In genomic region chr7:18521236-18521589, GRCh38 we compare ENCODE assay signal across 16 cellular contexts. TPM values are rescaled to one million over a fixed set of nuclear protein-coding genes. Genes with fewer than 3 reads are reported as not detected.
DNase-seq lines count a peak whose midpoint lies in the region; ATAC-seq, FAIRE-seq and TF ChIP-seq lines count a peak whose summit lies in the region.
"Had no signal": no experiment of that assay in that cellular context is flagged by ENCODE, and none has a peak within 500 bp of the region (broad histone marks: within the 10 kb centered on the region; RNA-seq: fewer than 3 reads in every experiment).

No MANE protein-coding gene starts in this region.

- 0 out of 2 replicates have a peak, but pooled peaks cover 7% of the 10 kb centered on the region for H3K36me3 ChIP-seq in OCI-LY7 (ENCODE audit: insufficient read depth, low read length)
- H3K36me3 ChIP-seq: pancreas, tibial nerve had no signal

- peaks cover 92% of the 10 kb centered on the region for H3K79me2 ChIP-seq in OCI-LY7 (ENCODE audit: insufficient read depth, low read depth, low read length)

- DNase-seq in GM12892 (ENCODE audit: insufficient read length) (no peak), OCI-LY7 (ENCODE audit: low spot score) (peak; percentile 65), coronary artery (ENCODE audit: low spot score) (no peak), HuH-7 (ENCODE audit: low spot score) (no peak)
- DNase-seq in stimulated activated effector memory CD8-positive, alpha-beta T cell treated with anti-CD3 and anti-CD28 coated beads, Interleukin-12 subunit alpha, Interleukin-12 subunit beta, amount 100 ng/mL, for 72 hours (ENCODE audit: low spot score in 2 of 2): no peak
- DNase-seq in stimulated activated CD4-positive, alpha-beta T cell treated with anti-CD3 and anti-CD28 coated beads, Interleukin-15, amount 100 ng/mL, for 24 hours: no peak
- DNase-seq: activated CD4-positive, alpha-beta T cell treated with anti-CD3 and anti-CD28 coated beads for 48 hours; anterior cingulate cortex; NCI-H1930; NCI-H510A; pancreas; small intestine had no signal

- ATAC-seq in stimulated activated effector memory CD8-positive, alpha-beta T cell treated with anti-CD3 and anti-CD28 coated beads, Interleukin-12 subunit alpha, Interleukin-12 subunit beta, amount 100 ng/mL, for 72 hours: no peak
- ATAC-seq in HG03135 (IDR thresholded peaks at IDR 0.05; ENCODE audit: unreplicated experiment): no peak
- ATAC-seq: pancreas had no signal

- peak; percentile 70 for FAIRE-seq in GM12892 (lab: Jason Lieb, UNC)
- FAIRE-seq: endothelial cell of umbilical vein, small intestine had no signal

- peak overlapping the region; percentile 95 for H3K4me2 ChIP-seq in OCI-LY7 (ENCODE audit: low read length)

- no TSS peak for BruUV-seq in OCI-LY7 (replicated peaks; lab: Mats Ljungman, UMichigan)

- peaks cover 2% of the 10 kb centered on the region for H3K9me3 Mint-ChIP-seq in stimulated activated effector memory CD8-positive, alpha-beta T cell treated with anti-CD3 and anti-CD28 coated beads, Interleukin-12 subunit alpha, Interleukin-12 subunit beta, amount 100 ng/mL, for 72 hours

- no peaks in the 10 kb centered on the region for H3K9me2 ChIP-seq in OCI-LY7 (ENCODE audit: insufficient read depth, low read length)

- peaks cover 18% of the 10 kb centered on the region for H3K4me1 Mint-ChIP-seq in stimulated activated effector memory CD8-positive, alpha-beta T cell treated with anti-CD3 and anti-CD28 coated beads, Interleukin-12 subunit alpha, Interleukin-12 subunit beta, amount 100 ng/mL, for 72 hours

- H3K27ac ChIP-seq in OCI-LY7 (ENCODE audit: low read depth, low read length, poor library complexity, severe bottlenecking) (peak overlapping the region; percentile 99), coronary artery (peak overlapping the region; percentile 67 to 78)
- H3K27ac ChIP-seq: C4-2B, pancreas had no signal

- H4K20me1 ChIP-seq in OCI-LY7 (ENCODE audit: insufficient read depth, low read length): no peaks in the 10 kb centered on the region

- H3K4me3 ChIP-seq in OCI-LY7 (ENCODE audit: low read depth, low read length, poor library complexity, severe bottlenecking): peak overlapping the region; percentile 65
- H3K4me3 ChIP-seq in coronary artery: peak overlapping the region; percentile 22
- H3K4me3 ChIP-seq: pancreas, tibial nerve had no signal

- TF ChIP-seq CTCF in OCI-LY7 (conservative IDR thresholded peaks at IDR 0.05; ENCODE audit: low read length): no peak
- no peak for TF ChIP-seq CTCF in coronary artery (IDR thresholded peaks at IDR 0.05)

- H3K36me3 Mint-ChIP-seq in stimulated activated effector memory CD8-positive, alpha-beta T cell treated with anti-CD3 and anti-CD28 coated beads, Interleukin-12 subunit alpha, Interleukin-12 subunit beta, amount 100 ng/mL, for 72 hours: peaks cover 6% of the 10 kb centered on the region

- CTCF ChIA-PET in OCI-LY7 (lab: Charles Lee; ENCODE audit: unreplicated experiment): interaction anchor here (1.2 to 1.6 kb wide), 3 partner anchors 12 to 23 kb away, joined by 4 to 6 read pairs (median 5); no protein-coding TSS in a partner anchor

- no peak overlapping the region; the same call in 1 of the 2 replicates for H2AFZ ChIP-seq in OCI-LY7 (ENCODE audit: low read length)

- H3K4me3 Mint-ChIP-seq in stimulated activated effector memory CD8-positive, alpha-beta T cell treated with anti-CD3 and anti-CD28 coated beads, Interleukin-12 subunit alpha, Interleukin-12 subunit beta, amount 100 ng/mL, for 72 hours: peak overlapping the region; percentile 47

- POLR2A ChIA-PET in OCI-LY7 (lab: Charles Lee): interaction anchor here (1.3 to 15.1 kb wide), 7 partner anchors 12 to 51 kb away, joined by 3 to 532 read pairs (median 15); partner anchors contain the start of gene HDAC9

- H3K27ac Mint-ChIP-seq in stimulated activated effector memory CD8-positive, alpha-beta T cell treated with anti-CD3 and anti-CD28 coated beads, Interleukin-12 subunit alpha, Interleukin-12 subunit beta, amount 100 ng/mL, for 72 hours: peak overlapping the region; percentile 85

- intact Hi-C loops in OCI-LY7 (cut with micrococcal nuclease; ENCODE audit: unreplicated experiment): loop anchor here (2.0 to 5.0 kb wide), 2 partner anchors 46 to 1676 kb away; no protein-coding TSS in a partner anchor

- H3K9me3 ChIP-seq in OCI-LY7 (ENCODE audit: low read length): no peaks in the 10 kb centered on the region
- H3K9me3 ChIP-seq: tibial nerve had no signal

- peaks cover 99% of the 10 kb centered on the region for H3K4me1 ChIP-seq in OCI-LY7 (ENCODE audit: insufficient read depth, low read length, poor library complexity, severe bottlenecking)
- H3K4me1 ChIP-seq: pancreas, tibial nerve had no signal

- TF ChIP-seq POLR2A in GM12892 (IDR thresholded peaks at IDR 0.05; ENCODE audit: low read depth, low read length): no peak

RNA-seq across cellular contexts. Expression of gene HDAC9, which starts 25.7 kb away (rescaled TPM):
- 21.3 TPM for polyA plus RNA-seq in GM12892 (2012; ENCODE audit: missing spikeins)
- total RNA-seq in OCI-LY7 (2014; rRNA removed; shearing (Covaris generic)): 90.3 and 91.7 TPM in 2 replicates
- 58.8 and 68.2 TPM in 2 replicates for total RNA-seq in OCI-LY7 (2022)
